Comparison of ENCODE assay signal across 9 cellular contexts in the genomic region with DNA sequence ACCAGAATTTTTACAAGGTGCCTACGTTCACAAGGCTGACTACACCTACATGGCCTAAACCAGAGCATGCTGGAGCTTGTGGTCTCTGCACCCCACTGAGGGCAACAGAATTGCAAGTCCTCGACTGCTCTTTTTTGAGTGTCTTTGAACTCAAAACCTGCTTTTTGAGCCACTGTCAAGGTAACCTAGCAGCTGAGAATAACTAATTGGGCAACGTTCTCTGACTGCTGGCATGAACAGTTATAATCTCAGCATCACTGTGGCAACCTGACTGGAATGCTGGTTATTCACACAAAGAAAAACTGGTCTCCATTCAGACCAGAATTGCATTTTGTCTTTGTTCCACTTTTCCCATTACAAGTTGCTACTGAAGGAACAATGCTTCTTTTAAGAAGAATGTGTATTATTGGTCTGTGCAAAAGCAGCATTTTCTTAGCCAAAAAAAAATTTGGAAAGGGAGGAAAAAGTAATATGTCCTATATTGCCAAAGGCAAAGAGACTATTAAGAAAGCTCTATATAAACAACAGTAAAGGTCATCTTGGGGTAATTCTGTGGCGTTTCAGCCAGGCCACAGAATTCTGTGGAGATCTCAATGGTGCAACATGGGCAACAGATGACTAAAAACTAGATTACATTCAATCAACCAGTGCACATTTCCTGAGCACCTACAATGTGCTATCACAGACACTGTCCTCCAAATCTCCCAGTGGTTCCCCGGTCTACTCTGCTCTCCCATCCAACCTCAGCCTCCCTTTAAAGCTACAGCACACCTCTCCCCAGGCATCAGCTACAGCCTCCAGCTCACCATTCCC.
DNase-seq lines count a peak whose midpoint lies in the region; ATAC-seq and TF ChIP-seq lines count a peak whose summit lies in the region.
"Had no signal": no experiment of that assay in that cellular context is flagged by ENCODE, and none has a peak within 500 bp of the region (broad histone marks: within the 10 kb centered on the region; RNA-seq: fewer than 3 reads in every experiment).

No MANE protein-coding gene starts in this region.

- H3K4me1 ChIP-seq in tibial artery: peaks cover 0 to 24% (median 10%) of the 10 kb centered on the region in 4 donors

- DNase-seq in GM03348 (ENCODE audit: low spot score) (peak; percentile 7), T47D (ENCODE audit: low read depth in 1 of 2, low spot score in 1 of 2) (peak; percentile 59 to 81), midbrain (lab: John Stamatoyannopoulos, UW) (peak; percentile 60), SHP77 treated with DMSO at 0.1 percent for 48 hours (lab: John Stamatoyannopoulos, UW) (no peak), tibial artery (no peak), AML-193 (lab: John Stamatoyannopoulos, UW) (no peak)
- DNase-seq: right cardiac atrium had no signal

- intact Hi-C loops in tibial artery (cut with DNase I; ENCODE audit: low total_unique reads): no loop called here

- TF ChIP-seq CTCF in tibial artery (IDR thresholded peaks at IDR 0.05): no peak

- H3K36me3 ChIP-seq in tibial artery: no peaks in the 10 kb centered on the region

- no peak overlapping the region for H3K4me3 ChIP-seq in tibial artery

- in situ Hi-C loops in T47D (cut with HindIII; ENCODE audit: low pct_unique_long_range_greater_than_20kb, low sequenced_read_pairs): no loop called here

- no peaks in the 10 kb centered on the region for H3K27me3 ChIP-seq in tibial artery

- no peak overlapping the region for H3K27ac ChIP-seq in tibial artery

- ATAC-seq in HG02798 (IDR thresholded peaks at IDR 0.05; ENCODE audit: poor library complexity, unreplicated experiment) (peak; percentile 62), HG03139 (IDR thresholded peaks at IDR 0.05; ENCODE audit: unreplicated experiment) (no peak)
- ATAC-seq: right cardiac atrium had no signal

- H3K9me3 ChIP-seq in tibial artery: no peaks in the 10 kb centered on the region

Comparison
In these comparisons a context has a peak if more than half of its experiments do, and no peak if none do; other contexts are left out.
1. DNase-seq: peak in GM03348 (single experiment), T47D (2 of 2) and midbrain (single experiment); none in SHP77 treated with DMSO at 0.1 percent for 48 hours (single experiment), tibial artery (0 of 2) and AML-193 (0 of 2).